In the genomic region with DNA sequence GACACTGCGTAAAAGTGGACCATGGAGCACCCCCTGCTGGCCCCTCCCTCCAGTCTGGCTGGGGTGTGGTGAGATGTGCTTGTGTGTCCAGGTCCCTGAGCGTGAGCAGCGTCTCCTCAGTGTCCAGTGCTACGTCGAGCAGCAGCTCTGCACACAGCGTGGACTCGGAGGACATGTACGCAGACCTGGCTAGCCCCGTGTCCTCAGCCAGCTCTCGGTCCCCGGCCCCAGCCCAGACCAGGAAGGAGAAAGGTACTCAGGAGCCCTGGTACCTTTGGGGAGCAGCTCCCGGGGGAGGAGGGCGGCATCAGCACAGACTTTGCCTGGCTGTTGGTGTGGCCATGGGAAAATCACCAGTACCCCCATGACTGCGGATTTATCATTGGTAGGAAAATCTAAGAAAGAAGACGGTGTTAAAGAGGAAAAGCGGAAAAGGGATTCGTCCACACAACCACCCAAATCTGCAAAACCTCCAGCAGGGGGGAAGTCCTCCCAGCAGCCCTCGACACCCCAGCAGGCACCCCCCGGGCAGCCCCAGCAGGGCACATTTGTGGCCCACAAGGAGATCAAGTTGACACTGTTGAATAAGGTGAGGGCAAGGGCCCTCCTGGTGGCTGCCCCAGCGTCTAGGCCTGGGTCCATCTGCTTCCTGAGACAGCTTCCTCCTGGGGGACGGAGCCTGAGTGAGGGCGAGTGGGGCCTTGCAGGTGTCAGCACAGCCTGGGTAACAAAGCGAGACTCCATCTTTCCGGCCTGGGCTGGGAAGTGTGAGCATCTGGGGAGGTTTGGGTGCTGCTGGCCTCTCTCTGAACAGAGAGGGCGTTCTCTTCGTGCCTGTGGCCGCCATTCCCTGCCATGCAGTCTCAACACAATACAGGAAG, we compare ENCODE assay signal across 13 cellular contexts. TPM values are rescaled to one million over a fixed set of nuclear protein-coding genes. Genes with fewer than 3 reads are reported as not detected.
A peak's percentile ranks its signal among the peaks of the same experiment; 100 is the strongest.
DNase-seq lines count a peak whose midpoint lies in the region; ATAC-seq lines count a peak whose summit lies in the region.
"Had no signal": no experiment of that assay in that cellular context is flagged by ENCODE, and none has a peak within 500 bp of the region (broad histone marks: within the 10 kb centered on the region; RNA-seq: fewer than 3 reads in every experiment).

No MANE protein-coding gene starts in this region.

- H3K9me3 ChIP-seq in iPS-20b (ENCODE audit: insufficient read depth, low read depth, low read length) = no peaks in the 10 kb centered on the region
- H3K9me3 ChIP-seq: thoracic aorta had no signal

- no peaks in the 10 kb centered on the region for H3K9me3 Mint-ChIP-seq in activated naive CD4-positive, alpha-beta T cell treated with anti-CD3 and anti-CD28 coated beads, Interleukin-2, amount 10 ng/mL, durations not matched to agents 7 days and 5 days
- no peaks in the 10 kb centered on the region for H3K9me3 Mint-ChIP-seq in activated naive CD4-positive, alpha-beta T cell treated with anti-CD3 and anti-CD28 coated beads, Interleukin-2, amount 50 U/mL, for 72 hours
- H3K9me3 Mint-ChIP-seq: natural killer cell treated with Interleukin-12 subunit alpha and Interleukin-12 subunit beta and Interleukin-15 and Interleukin-18, amount 100 ng/mL, for 72 hours had no signal

- CTCF ChIA-PET in activated naive CD4-positive, alpha-beta T cell treated with anti-CD3 and anti-CD28 coated beads, Interleukin-2, amount 10 ng/mL, durations not matched to agents 7 days and 5 days (lab: Charles Lee) = no interaction called here

- peaks cover 3% of the 10 kb centered on the region for H3K4me1 Mint-ChIP-seq in activated naive CD4-positive, alpha-beta T cell treated with anti-CD3 and anti-CD28 coated beads, Interleukin-2, amount 10 ng/mL, durations not matched to agents 7 days and 5 days

- H3K9ac ChIP-seq in iPS-20b (ENCODE audit: low read depth, low read length) = no peak overlapping the region

- no peaks in the 10 kb centered on the region for H3K27me3 Mint-ChIP-seq in activated naive CD4-positive, alpha-beta T cell treated with anti-CD3 and anti-CD28 coated beads, Interleukin-2, amount 10 ng/mL, durations not matched to agents 7 days and 5 days
- H3K27me3 Mint-ChIP-seq: natural killer cell treated with Interleukin-12 subunit alpha and Interleukin-12 subunit beta and Interleukin-15 and Interleukin-18, amount 100 ng/mL, for 72 hours had no signal

- DNase-seq in activated naive CD4-positive, alpha-beta T cell treated with anti-CD3 and anti-CD28 coated beads, Interleukin-2, amount 10 ng/mL, durations not matched to agents 7 days and 5 days = no peak
- no peak for DNase-seq in activated naive CD4-positive, alpha-beta T cell treated with anti-CD3 and anti-CD28 coated beads, Interleukin-2, amount 50 U/mL, for 72 hours (ENCODE audit: low spot score in 2 of 2)
- DNase-seq in AG08395 (ENCODE audit: low spot score) = no peak
- DNase-seq: activated naive CD4-positive, alpha-beta T cell treated with Interleukin-2 at 50 U/mL for 16 hours; COR-L47; NCI-H1694 treated with DMSO at 0.1 percent for 48 hours had no signal

- H3K27ac ChIP-seq in iPS-20b (ENCODE audit: low read length) = peak overlapping the region; percentile 53
- H3K27ac ChIP-seq: thoracic aorta had no signal

- peak overlapping the region; percentile 25 for H3K27ac Mint-ChIP-seq in activated naive CD4-positive, alpha-beta T cell treated with anti-CD3 and anti-CD28 coated beads, Interleukin-2, amount 10 ng/mL, durations not matched to agents 7 days and 5 days
- H3K27ac Mint-ChIP-seq in activated naive CD4-positive, alpha-beta T cell treated with anti-CD3 and anti-CD28 coated beads, Interleukin-2, amount 50 U/mL, for 72 hours = no peak overlapping the region
- H3K27ac Mint-ChIP-seq: natural killer cell treated with Interleukin-12 subunit alpha and Interleukin-12 subunit beta and Interleukin-15 and Interleukin-18, amount 100 ng/mL, for 72 hours had no signal

- no peak for ATAC-seq in activated naive CD4-positive, alpha-beta T cell treated with anti-CD3 and anti-CD28 coated beads, Interleukin-2, amount 50 U/mL, for 72 hours
- ATAC-seq: natural killer cell treated with Interleukin-12 subunit alpha and Interleukin-12 subunit beta and Interleukin-15 and Interleukin-18, amount 100 ng/mL, for 72 hours had no signal

- peaks cover 75% of the 10 kb centered on the region for H3K36me3 ChIP-seq in iPS-20b (ENCODE audit: insufficient read depth, low read depth, low read length)

- H3K36me3 Mint-ChIP-seq in activated naive CD4-positive, alpha-beta T cell treated with anti-CD3 and anti-CD28 coated beads, Interleukin-2, amount 10 ng/mL, durations not matched to agents 7 days and 5 days = peaks cover 40% of the 10 kb centered on the region
- peaks cover 0 to 12% of the 10 kb centered on the region in 2 donors for H3K36me3 Mint-ChIP-seq in activated naive CD4-positive, alpha-beta T cell treated with anti-CD3 and anti-CD28 coated beads, Interleukin-2, amount 50 U/mL, for 72 hours
- H3K36me3 Mint-ChIP-seq: natural killer cell treated with Interleukin-12 subunit alpha and Interleukin-12 subunit beta and Interleukin-15 and Interleukin-18, amount 100 ng/mL, for 72 hours had no signal

- H3K4me1 ChIP-seq in iPS-20b (ENCODE audit: insufficient read depth, low read length) = no peaks in the 10 kb centered on the region

- H3K27me3 ChIP-seq in iPS-20b (ENCODE audit: insufficient read depth, low read length) = no peaks in the 10 kb centered on the region

- H3K4me3 ChIP-seq in iPS-20b (ENCODE audit: low read length) = no peak overlapping the region
- H3K4me3 ChIP-seq: lung, thoracic aorta had no signal

- no peak overlapping the region for H3K4me3 Mint-ChIP-seq in activated naive CD4-positive, alpha-beta T cell treated with anti-CD3 and anti-CD28 coated beads, Interleukin-2, amount 10 ng/mL, durations not matched to agents 7 days and 5 days
- H3K4me3 Mint-ChIP-seq: natural killer cell treated with Interleukin-12 subunit alpha and Interleukin-12 subunit beta and Interleukin-15 and Interleukin-18, amount 100 ng/mL, for 72 hours had no signal

RNA-seq across cellular contexts. Expression of gene IL17C, which starts 10.6 kb away (rescaled TPM):
- total RNA-seq in activated naive CD4-positive, alpha-beta T cell treated with anti-CD3 and anti-CD28 coated beads, Interleukin-2, amount 50 U/mL, for 72 hours = not detected
- total RNA-seq: fibroblast of villous mesenchyme, lung, NCI-H460 had no signal

RNA-seq across cellular contexts. Expression of gene CYBA, which starts 23.1 kb away (rescaled TPM):
- total RNA-seq in activated naive CD4-positive, alpha-beta T cell treated with anti-CD3 and anti-CD28 coated beads, Interleukin-2, amount 50 U/mL, for 72 hours = 100 to 1,000 TPM; 112 to 267 TPM

RNA-seq across cellular contexts. Expression of gene MVD, which starts 35.1 kb away (rescaled TPM):
- total RNA-seq in activated naive CD4-positive, alpha-beta T cell treated with anti-CD3 and anti-CD28 coated beads, Interleukin-2, amount 50 U/mL, for 72 hours = 10 to 100 TPM; 91.6 to 96.1 TPM

RNA-seq across cellular contexts. Expression of gene ZC3H18, which starts 57.6 kb away (rescaled TPM):
- total RNA-seq in activated naive CD4-positive, alpha-beta T cell treated with anti-CD3 and anti-CD28 coated beads, Interleukin-2, amount 50 U/mL, for 72 hours = 10 to 100 TPM; 70.3 to 71.9 TPM

RNA-seq across cellular contexts. Expression of gene SNAI3, which starts 58.5 kb away (rescaled TPM):
- 1 to 10 TPM; 5.4 to 6.4 TPM for total RNA-seq in activated naive CD4-positive, alpha-beta T cell treated with anti-CD3 and anti-CD28 coated beads, Interleukin-2, amount 50 U/mL, for 72 hours
- total RNA-seq: A673, fibroblast of villous mesenchyme, NCI-H460 had no signal
